In genomic region chr14:64722842-64723447, GRCh38 we compare ENCODE assay signal across 11 cellular contexts. TPM values are rescaled to one million over a fixed set of nuclear protein-coding genes. Genes with fewer than 3 reads are reported as not detected.
A peak's percentile ranks its signal among the peaks of the same experiment; 100 is the strongest.
DNase-seq lines count a peak whose midpoint lies in the region; ATAC-seq and TF ChIP-seq lines count a peak whose summit lies in the region.
"Had no signal": no experiment of that assay in that cellular context is flagged by ENCODE, and none has a peak within 500 bp of the region (broad histone marks: within the 10 kb centered on the region; RNA-seq: fewer than 3 reads in every experiment).

No MANE protein-coding gene starts in this region.

- DNase-seq in CD8-positive, alpha-beta memory T cell = peak in 1 of 5 donors; percentile 56
- no peak for DNase-seq in activated CD8-positive, alpha-beta T cell treated with anti-CD3 and anti-CD28 coated beads for 36 hours
- DNase-seq in foreskin keratinocyte = peak; percentile 85 to 91
- DNase-seq in stimulated activated effector memory CD8-positive, alpha-beta T cell treated with anti-CD3 and anti-CD28 coated beads, Interleukin-12 subunit alpha, Interleukin-12 subunit beta, amount 100 ng/mL, for 72 hours (ENCODE audit: low spot score in 2 of 2) = no peak
- DNase-seq in MV-4-11 (lab: John Stamatoyannopoulos, UW) = no peak
- DNase-seq in thyroid gland = no peak
- no peak for DNase-seq in GM03348 (ENCODE audit: low spot score)
- no peak for DNase-seq in RPMI8226
- DNase-seq: midbrain, NCI-H1417 treated with DMSO at 0.1 percent for 48 hours had no signal

- TF ChIP-seq POLR2A in thyroid gland (IDR thresholded peaks at IDR 0.05) = no peak

- peaks cover 0 to 3% (median 0%) of the 10 kb centered on the region in 3 donors for H3K36me3 Mint-ChIP-seq in CD8-positive, alpha-beta memory T cell
- H3K36me3 Mint-ChIP-seq in activated CD8-positive, alpha-beta T cell treated with anti-CD3 and anti-CD28 coated beads for 36 hours (ENCODE audit: low read depth) = no peaks in the 10 kb centered on the region
- peaks cover 7% of the 10 kb centered on the region for H3K36me3 Mint-ChIP-seq in stimulated activated effector memory CD8-positive, alpha-beta T cell treated with anti-CD3 and anti-CD28 coated beads, Interleukin-12 subunit alpha, Interleukin-12 subunit beta, amount 100 ng/mL, for 72 hours

- no peak for TF ChIP-seq CTCF in activated CD8-positive, alpha-beta T cell treated with anti-CD3 and anti-CD28 coated beads for 36 hours (IDR thresholded peaks at IDR 0.05)
- TF ChIP-seq CTCF in foreskin keratinocyte (conservative IDR thresholded peaks at IDR 0.05) (no peak), thyroid gland (IDR thresholded peaks at IDR 0.05) (no peak)

- H3K4me3 Mint-ChIP-seq in CD8-positive, alpha-beta memory T cell = peak overlapping the region in 6 of 7 donors; percentile 63 to 88 (median 72)
- H3K4me3 Mint-ChIP-seq in activated CD8-positive, alpha-beta T cell treated with anti-CD3 and anti-CD28 coated beads for 36 hours = no peak overlapping the region
- peak overlapping the region; percentile 25 for H3K4me3 Mint-ChIP-seq in stimulated activated effector memory CD8-positive, alpha-beta T cell treated with anti-CD3 and anti-CD28 coated beads, Interleukin-12 subunit alpha, Interleukin-12 subunit beta, amount 100 ng/mL, for 72 hours
- H3K4me3 Mint-ChIP-seq: dendritic cell treated with granulocyte-macrophage colony-stimulating factor and Interleukin-4, amounts not matched to agents 40 ng/mL and 50 ng/mL, for 4 days had no signal

- POLR2A ChIA-PET in CD8-positive, alpha-beta memory T cell (lab: Charles Lee) = interaction anchor here (1.2 kb wide), 1 partner anchor 14 kb away, joined by 6 read pairs; no protein-coding TSS in a partner anchor
- POLR2A ChIA-PET in activated CD8-positive, alpha-beta T cell treated with anti-CD3 and anti-CD28 coated beads for 36 hours (lab: Charles Lee) = no interaction called here

- H3K4me1 Mint-ChIP-seq in CD8-positive, alpha-beta memory T cell = peaks cover 91 to 98% (median 98%) of the 10 kb centered on the region in 3 donors
- H3K4me1 Mint-ChIP-seq in activated CD8-positive, alpha-beta T cell treated with anti-CD3 and anti-CD28 coated beads for 36 hours (ENCODE audit: low read depth) = peaks cover 24% of the 10 kb centered on the region
- peaks cover 95% of the 10 kb centered on the region for H3K4me1 Mint-ChIP-seq in stimulated activated effector memory CD8-positive, alpha-beta T cell treated with anti-CD3 and anti-CD28 coated beads, Interleukin-12 subunit alpha, Interleukin-12 subunit beta, amount 100 ng/mL, for 72 hours

- H3K27ac Mint-ChIP-seq in CD8-positive, alpha-beta memory T cell = peak overlapping the region; percentile 63 to 99 (median 91)
- H3K27ac Mint-ChIP-seq in activated CD8-positive, alpha-beta T cell treated with anti-CD3 and anti-CD28 coated beads for 36 hours = no peak overlapping the region
- peak overlapping the region; percentile 92 for H3K27ac Mint-ChIP-seq in stimulated activated effector memory CD8-positive, alpha-beta T cell treated with anti-CD3 and anti-CD28 coated beads, Interleukin-12 subunit alpha, Interleukin-12 subunit beta, amount 100 ng/mL, for 72 hours
- H3K27ac Mint-ChIP-seq: dendritic cell treated with granulocyte-macrophage colony-stimulating factor and Interleukin-4, amounts not matched to agents 40 ng/mL and 50 ng/mL, for 4 days had no signal

- H3K27me3 ChIP-seq in CD8-positive, alpha-beta memory T cell (ENCODE audit: insufficient read depth, low read length, poor library complexity, severe bottlenecking) = no peaks in the 10 kb centered on the region
- H3K27me3 ChIP-seq in foreskin keratinocyte (no peaks in the 10 kb centered on the region), thyroid gland (no peaks in the 10 kb centered on the region)

- no peaks in the 10 kb centered on the region for H3K36me3 ChIP-seq in CD8-positive, alpha-beta memory T cell (ENCODE audit: insufficient read depth, low read length)
- H3K36me3 ChIP-seq in thyroid gland = peaks cover 4 to 5% of the 10 kb centered on the region in 2 donors

- H3K9me3 ChIP-seq in CD8-positive, alpha-beta memory T cell (ENCODE audit: low read length) = no peaks in the 10 kb centered on the region
- no peaks in the 10 kb centered on the region for H3K9me3 ChIP-seq in thyroid gland

- no peak overlapping the region for H3K4me3 ChIP-seq in CD8-positive, alpha-beta memory T cell (ENCODE audit: low read length)
- H3K4me3 ChIP-seq in thyroid gland (replicated peaks in 1 of 3) = no peak overlapping the region

- intact Hi-C loops in activated CD8-positive, alpha-beta T cell treated with anti-CD3 and anti-CD28 coated beads for 36 hours (cut with micrococcal nuclease) = no loop called here
- intact Hi-C loops in thyroid gland (cut with DNase I) = no loop called here

- no peaks in the 10 kb centered on the region for H3K27me3 Mint-ChIP-seq in CD8-positive, alpha-beta memory T cell
- no peaks in the 10 kb centered on the region for H3K27me3 Mint-ChIP-seq in activated CD8-positive, alpha-beta T cell treated with anti-CD3 and anti-CD28 coated beads for 36 hours
- H3K27me3 Mint-ChIP-seq: dendritic cell treated with granulocyte-macrophage colony-stimulating factor and Interleukin-4, amounts not matched to agents 40 ng/mL and 50 ng/mL, for 4 days had no signal

- peak; percentile 41 for ATAC-seq in activated CD8-positive, alpha-beta T cell treated with anti-CD3 and anti-CD28 coated beads for 36 hours
- ATAC-seq in foreskin keratinocyte = peak; percentile 57
- ATAC-seq in stimulated activated effector memory CD8-positive, alpha-beta T cell treated with anti-CD3 and anti-CD28 coated beads, Interleukin-12 subunit alpha, Interleukin-12 subunit beta, amount 100 ng/mL, for 72 hours = peak; percentile 24

- 80 to 96% methylated on average over 5 of the region's 5 CpGs for WGBS in thyroid gland, 2 donors

- H3K27ac ChIP-seq in CD8-positive, alpha-beta memory T cell (ENCODE audit: low read depth, low read length) = peak overlapping the region; percentile 12
- H3K27ac ChIP-seq in foreskin keratinocyte (peak overlapping the region; percentile 95), thyroid gland (peak overlapping the region in 1 of 3 donors; percentile 69)

- CTCF ChIA-PET in CD8-positive, alpha-beta memory T cell (lab: Charles Lee) = interaction anchor here (0.8 to 1.8 kb wide), 3 partner anchors 15 to 51 kb away, joined by 3 to 10 read pairs (median 5); partner anchors contain the start of gene PLEKHG3
- CTCF ChIA-PET in activated CD8-positive, alpha-beta T cell treated with anti-CD3 and anti-CD28 coated beads for 36 hours (lab: Charles Lee) = interaction anchor here (1.1 kb wide), 1 partner anchor 51 kb away, joined by 3 read pairs; no protein-coding TSS in a partner anchor

- peaks cover 81% of the 10 kb centered on the region for H3K4me1 ChIP-seq in CD8-positive, alpha-beta memory T cell (ENCODE audit: insufficient read depth, low read length)
- peaks cover 81% of the 10 kb centered on the region for H3K4me1 ChIP-seq in foreskin keratinocyte
- peaks cover 45 to 81% of the 10 kb centered on the region in 2 donors for H3K4me1 ChIP-seq in thyroid gland

- no peaks in the 10 kb centered on the region for H3K9me3 Mint-ChIP-seq in CD8-positive, alpha-beta memory T cell
- no peaks in the 10 kb centered on the region for H3K9me3 Mint-ChIP-seq in activated CD8-positive, alpha-beta T cell treated with anti-CD3 and anti-CD28 coated beads for 36 hours
- H3K9me3 Mint-ChIP-seq in stimulated activated effector memory CD8-positive, alpha-beta T cell treated with anti-CD3 and anti-CD28 coated beads, Interleukin-12 subunit alpha, Interleukin-12 subunit beta, amount 100 ng/mL, for 72 hours = no peaks in the 10 kb centered on the region
- H3K9me3 Mint-ChIP-seq: dendritic cell treated with granulocyte-macrophage colony-stimulating factor and Interleukin-4, amounts not matched to agents 40 ng/mL and 50 ng/mL, for 4 days had no signal

RNA-seq across cellular contexts. Expression of gene PLEKHG3, which starts 18.7 kb away (rescaled TPM):
- total RNA-seq in CD8-positive, alpha-beta memory T cell = 1 to 10 TPM; 4.9 to 5.0 TPM
- polyA plus RNA-seq in CD8-positive, alpha-beta memory T cell = 61.1 TPM
- 1 to 10 TPM; 2.7 to 2.8 TPM for total RNA-seq in activated CD8-positive, alpha-beta T cell treated with anti-CD3 and anti-CD28 coated beads for 36 hours
- total RNA-seq in foreskin keratinocyte (84.7 and 99.7 TPM in 2 replicates), thyroid gland (10 to 100 TPM; 41.0 to 83.0 (median 54.6) TPM)
- polyA plus RNA-seq in foreskin keratinocyte = 41.3 and 47.0 TPM in 2 replicates

Comparison
In these comparisons a context has a peak if more than half of its experiments do, and no peak if none do; other contexts are left out.
1. DNase-seq: peak in foreskin keratinocyte (2 of 2); none in activated CD8-positive, alpha-beta T cell treated with anti-CD3 and anti-CD28 coated beads for 36 hours (single experiment), stimulated activated effector memory CD8-positive, alpha-beta T cell treated with anti-CD3 and anti-CD28 coated beads, Interleukin-12 subunit alpha, Interleukin-12 subunit beta, amount 100 ng/mL, for 72 hours (0 of 2), MV-4-11 (single experiment), thyroid gland (0 of 2), GM03348 (single experiment) and RPMI8226 (single experiment).
2. RNA of gene PLEKHG3, which starts 18.7 kb away (total RNA-seq): 84.7 to 99.7 TPM in foreskin keratinocyte and 41.0 to 83.0 TPM in thyroid gland; 4.9 to 5.0 TPM in CD8-positive, alpha-beta memory T cell and 2.7 to 2.8 TPM in activated CD8-positive, alpha-beta T cell treated with anti-CD3 and anti-CD28 coated beads for 36 hours; every median in the first group is over 4 times any median in the second.
3. Peak in every context shown above with its lines, with median percentiles within 50 percentile points of each other: ATAC-seq.